Comparison of ENCODE assay signal across 1 cellular context in the genomic region with DNA sequence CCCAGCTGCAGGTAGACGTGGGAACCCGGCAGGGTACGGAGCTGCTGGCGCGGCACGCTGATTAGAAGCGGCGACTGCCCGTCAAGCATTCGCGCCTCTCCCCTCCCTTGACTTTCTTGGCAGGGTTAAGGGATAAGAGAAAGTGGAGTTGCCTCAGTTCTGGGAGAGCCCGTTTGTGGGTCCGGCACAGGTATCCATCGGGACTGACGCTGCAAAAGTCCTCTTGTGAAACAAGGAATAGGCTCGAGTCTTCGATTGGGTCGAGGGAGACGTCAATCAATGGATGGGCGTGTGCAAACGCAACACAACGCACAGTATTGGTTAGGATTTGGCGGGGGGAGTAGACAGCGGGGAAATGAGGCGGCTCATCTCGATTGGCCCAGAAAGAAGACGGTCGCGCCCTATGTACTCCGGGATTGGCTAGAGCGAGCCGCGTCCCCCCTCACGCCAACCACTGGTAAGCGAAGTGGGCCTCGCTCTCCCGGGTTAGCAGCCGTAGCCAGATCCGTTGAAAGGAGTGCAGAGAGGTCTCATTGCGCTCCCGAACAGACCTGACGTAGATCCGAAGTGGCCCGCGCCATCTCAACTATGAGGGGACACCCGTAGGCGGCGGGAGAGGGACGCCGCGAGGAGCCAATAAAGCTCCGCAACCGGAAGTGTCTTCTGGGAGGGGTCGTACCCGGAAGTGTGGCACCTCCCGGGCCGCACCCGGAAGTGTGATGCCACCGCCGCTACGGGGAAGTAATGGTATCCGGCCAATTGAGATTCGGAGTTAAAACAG.
TF ChIP-seq lines count a peak whose summit lies in the region.

A gene (plus strand): TSS at position 713 of the 781 bp plus-strand sequence. CDS start 296 bp downstream, outside the sequence.

TF ChIP-seq in liver, 16 proteins besides CTCF, POLR2A, EP300 and RAD21 (continued from another document):
- TF ChIP-seq, protein P1, sequence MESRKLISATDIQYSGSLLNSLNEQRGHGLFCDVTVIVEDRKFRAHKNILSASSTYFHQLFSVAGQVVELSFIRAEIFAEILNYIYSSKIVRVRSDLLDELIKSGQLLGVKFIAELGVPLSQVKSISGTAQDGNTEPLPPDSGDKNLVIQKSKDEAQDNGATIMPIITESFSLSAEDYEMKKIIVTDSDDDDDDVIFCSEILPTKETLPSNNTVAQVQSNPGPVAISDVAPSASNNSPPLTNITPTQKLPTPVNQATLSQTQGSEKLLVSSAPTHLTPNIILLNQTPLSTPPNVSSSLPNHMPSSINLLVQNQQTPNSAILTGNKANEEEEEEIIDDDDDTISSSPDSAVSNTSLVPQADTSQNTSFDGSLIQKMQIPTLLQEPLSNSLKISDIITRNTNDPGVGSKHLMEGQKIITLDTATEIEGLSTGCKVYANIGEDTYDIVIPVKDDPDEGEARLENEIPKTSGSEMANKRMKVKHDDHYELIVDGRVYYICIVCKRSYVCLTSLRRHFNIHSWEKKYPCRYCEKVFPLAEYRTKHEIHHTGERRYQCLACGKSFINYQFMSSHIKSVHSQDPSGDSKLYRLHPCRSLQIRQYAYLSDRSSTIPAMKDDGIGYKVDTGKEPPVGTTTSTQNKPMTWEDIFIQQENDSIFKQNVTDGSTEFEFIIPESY (IDR thresholded peaks at IDR 0.05) = peak; percentile 66
- TF ChIP-seq NR2F2 (IDR thresholded peaks at IDR 0.05) = peak; percentile 72
TF ChIP-seq in liver: peak in this region for 14.
